Comparison of ENCODE assay signal across 20 cellular contexts in genomic region chr3:84738101-84738500, GRCh38.
"Had no signal": no experiment of that assay in that cellular context is flagged by ENCODE, and none has a peak within 500 bp of the region (broad histone marks: within the 10 kb centered on the region; RNA-seq: fewer than 3 reads in every experiment).

No MANE protein-coding gene starts in this region.

- H3K4me1 Mint-ChIP-seq: activated naive CD8-positive, alpha-beta T cell treated with anti-CD3 and anti-CD28 coated beads for 36 hours; natural killer cell had no signal

- H3K4me3 ChIP-seq: body of pancreas, coronary artery, esophagus muscularis mucosa, hepatocyte, skin epidermis had no signal

- H3K36me3 Mint-ChIP-seq: activated naive CD8-positive, alpha-beta T cell treated with anti-CD3 and anti-CD28 coated beads for 36 hours; natural killer cell had no signal

- H2AFZ ChIP-seq: hepatocyte had no signal

- H3K27ac Mint-ChIP-seq: activated naive CD8-positive, alpha-beta T cell treated with anti-CD3 and anti-CD28 coated beads for 36 hours; activated T-helper 1 cell treated with anti-CD3 and anti-CD28 coated beads, Interleukin-12 subunit alpha, Interleukin-12 subunit beta, Interleukin-2, Interleukin-4 antibody, amounts not matched to agents 30 ng/mL and 10 ng/mL and 1 ng/mL, durations not matched to agents 14 hours and 24 hours and 36 hours; natural killer cell had no signal

- ATAC-seq: activated CD4-positive, CD25-positive, alpha-beta regulatory T cell treated with anti-CD3 and anti-CD28 coated beads, Interleukin-2, amount 50 U/mL, for 24 hours; body of pancreas; natural killer cell had no signal

- H3K4me1 ChIP-seq: body of pancreas had no signal

- H3K27me3 Mint-ChIP-seq: activated naive CD8-positive, alpha-beta T cell treated with anti-CD3 and anti-CD28 coated beads for 36 hours had no signal

- H3K4me3 Mint-ChIP-seq: activated naive CD8-positive, alpha-beta T cell treated with anti-CD3 and anti-CD28 coated beads for 36 hours; activated T-helper 1 cell treated with anti-CD3 and anti-CD28 coated beads, Interleukin-12 subunit alpha, Interleukin-12 subunit beta, Interleukin-2, Interleukin-4 antibody, amounts not matched to agents 30 ng/mL and 10 ng/mL and 1 ng/mL, durations not matched to agents 14 hours and 24 hours and 36 hours; natural killer cell had no signal

- H3K4me2 ChIP-seq: hepatocyte had no signal

- H3K9me3 ChIP-seq: body of pancreas, esophagus muscularis mucosa had no signal

- H3K36me3 ChIP-seq: esophagus muscularis mucosa had no signal

- H3K79me2 ChIP-seq: hepatocyte had no signal

- H3K27me3 ChIP-seq: body of pancreas, esophagus muscularis mucosa, hepatocyte had no signal

- H3K27ac ChIP-seq: body of pancreas, coronary artery, esophagus muscularis mucosa, hepatocyte, skin epidermis had no signal

- DNase-seq: activated CD4-positive, alpha-beta T cell treated with anti-CD3 and anti-CD28 coated beads, Interleukin-2, amount 50 U/mL, for 1 hour; activated CD8-positive, alpha-beta memory T cell treated with anti-CD3 and anti-CD28 coated beads for 24 hours; activated naive CD8-positive, alpha-beta T cell treated with anti-CD3 and anti-CD28 coated beads for 36 hours; amygdala; body of pancreas; kidney glomerular epithelial cell; mesenchymal stem cell; natural killer cell; posterior cingulate gyrus; retina; stimulated activated CD4-positive, alpha-beta T cell treated with anti-CD3 and anti-CD28 coated beads, Interleukin-4, amount 100 ng/mL, for 4 hours; stimulated activated CD8-positive, alpha-beta memory T cell treated with anti-CD3 and anti-CD28 coated beads, Interleukin-4, amount 100 ng/mL, for 48 hours; stimulated activated naive CD4-positive, alpha-beta T cell treated with Interleukin-2 at 50 U/mL for 16 hours; trophoblast cell had no signal
